Comparison of ENCODE assay signal across 13 cellular contexts in genomic region chr5:850511-851006, GRCh38. TPM values are rescaled to one million over a fixed set of nuclear protein-coding genes. Genes with fewer than 3 reads are reported as not detected.
DNase-seq lines count a peak whose midpoint lies in the region; ATAC-seq and TF ChIP-seq lines count a peak whose summit lies in the region.
"Had no signal": no experiment of that assay in that cellular context is flagged by ENCODE, and none has a peak within 500 bp of the region (broad histone marks: within the 10 kb centered on the region; RNA-seq: fewer than 3 reads in every experiment).

Gene ZDHHC11, minus strand, starts transcription at chr5:850986. Its CDS starts 384 bp downstream, at chr5:850602.

- H3K9me3 Mint-ChIP-seq in activated CD4-positive, alpha-beta T cell treated with anti-CD3 and anti-CD28 coated beads, Interleukin-2, amount 10 ng/mL, durations not matched to agents 24 days and 14 days, result no peaks in the 10 kb centered on the region
- H3K9me3 Mint-ChIP-seq in activated CD4-positive, alpha-beta T cell treated with anti-CD3 and anti-CD28 coated beads, Interleukin-2, amount 10 ng/mL, durations not matched to agents 7 days and 5 days, result no peaks in the 10 kb centered on the region
- H3K9me3 Mint-ChIP-seq in T-cell, result no peaks in the 10 kb centered on the region
- no peaks in the 10 kb centered on the region for H3K9me3 Mint-ChIP-seq in T-helper 2 cell treated with Interferon-gamma antibody and Interleukin-4, amounts not matched to agents 5 μg/mL and 100 μg/mL, for 36 hours

- no peak within 1 kb of the TSS for H3K27ac ChIP-seq in suprapubic skin

- H3K4me3 Mint-ChIP-seq in activated CD4-positive, alpha-beta T cell treated with anti-CD3 and anti-CD28 coated beads, Interleukin-2, amount 10 ng/mL, durations not matched to agents 24 days and 14 days, result no peak within 1 kb of the TSS
- no peak within 1 kb of the TSS for H3K4me3 Mint-ChIP-seq in activated CD4-positive, alpha-beta T cell treated with anti-CD3 and anti-CD28 coated beads, Interleukin-2, amount 10 ng/mL, durations not matched to agents 7 days and 5 days
- no peak within 1 kb of the TSS for H3K4me3 Mint-ChIP-seq in T-cell
- H3K4me3 Mint-ChIP-seq in T-helper 2 cell treated with Interferon-gamma antibody and Interleukin-4, amounts not matched to agents 5 μg/mL and 100 μg/mL, for 36 hours, result no peak within 1 kb of the TSS
- H3K4me3 Mint-ChIP-seq: B cell, immature natural killer cell had no signal

- WGBS in suprapubic skin, result 43% methylated on average over 11 of the region's 27 CpGs

- CTCF ChIA-PET in activated CD4-positive, alpha-beta T cell treated with anti-CD3 and anti-CD28 coated beads, Interleukin-2, amount 10 ng/mL, durations not matched to agents 7 days and 5 days (lab: Charles Lee), result no interaction called here
- CTCF ChIA-PET in T-cell (lab: Charles Lee), result no interaction called here

- peaks cover 5% of the 10 kb centered on the region for H3K4me1 Mint-ChIP-seq in activated CD4-positive, alpha-beta T cell treated with anti-CD3 and anti-CD28 coated beads, Interleukin-2, amount 10 ng/mL, durations not matched to agents 24 days and 14 days
- H3K4me1 Mint-ChIP-seq in activated CD4-positive, alpha-beta T cell treated with anti-CD3 and anti-CD28 coated beads, Interleukin-2, amount 10 ng/mL, durations not matched to agents 7 days and 5 days, result no peaks in the 10 kb centered on the region
- H3K4me1 Mint-ChIP-seq in T-cell, result peaks cover 4 to 7% (median 6%) of the 10 kb centered on the region in 3 donors
- no peaks in the 10 kb centered on the region for H3K4me1 Mint-ChIP-seq in T-helper 2 cell treated with Interferon-gamma antibody and Interleukin-4, amounts not matched to agents 5 μg/mL and 100 μg/mL, for 36 hours (ENCODE audit: low read depth)
- H3K4me1 Mint-ChIP-seq: immature natural killer cell had no signal

- no peak for TF ChIP-seq EP300 in suprapubic skin (IDR thresholded peaks at IDR 0.05)

- H3K27me3 Mint-ChIP-seq in activated CD4-positive, alpha-beta T cell treated with anti-CD3 and anti-CD28 coated beads, Interleukin-2, amount 10 ng/mL, durations not matched to agents 24 days and 14 days, result no peaks in the 10 kb centered on the region
- no peaks in the 10 kb centered on the region for H3K27me3 Mint-ChIP-seq in activated CD4-positive, alpha-beta T cell treated with anti-CD3 and anti-CD28 coated beads, Interleukin-2, amount 10 ng/mL, durations not matched to agents 7 days and 5 days
- peaks cover 6 to 13% of the 10 kb centered on the region in 2 donors for H3K27me3 Mint-ChIP-seq in T-cell
- no peaks in the 10 kb centered on the region for H3K27me3 Mint-ChIP-seq in T-helper 2 cell treated with Interferon-gamma antibody and Interleukin-4, amounts not matched to agents 5 μg/mL and 100 μg/mL, for 36 hours (ENCODE audit: low read depth)

- H3K27ac Mint-ChIP-seq in activated CD4-positive, alpha-beta T cell treated with anti-CD3 and anti-CD28 coated beads, Interleukin-2, amount 10 ng/mL, durations not matched to agents 24 days and 14 days, result no peak within 1 kb of the TSS
- no peak within 1 kb of the TSS for H3K27ac Mint-ChIP-seq in activated CD4-positive, alpha-beta T cell treated with anti-CD3 and anti-CD28 coated beads, Interleukin-2, amount 10 ng/mL, durations not matched to agents 7 days and 5 days
- H3K27ac Mint-ChIP-seq in T-cell, result peak within 1 kb of the TSS in 1 of 2 donors; percentile 5
- no peak within 1 kb of the TSS for H3K27ac Mint-ChIP-seq in T-helper 2 cell treated with Interferon-gamma antibody and Interleukin-4, amounts not matched to agents 5 μg/mL and 100 μg/mL, for 36 hours
- H3K27ac Mint-ChIP-seq: B cell had no signal

- H3K4me1 ChIP-seq in suprapubic skin, result peaks cover 20% of the 10 kb centered on the region

- TF ChIP-seq CTCF in suprapubic skin (IDR thresholded peaks at IDR 0.05), result no peak

- intact Hi-C loops in activated CD4-positive, alpha-beta T cell treated with anti-CD3 and anti-CD28 coated beads, Interleukin-2, amount 10 ng/mL, durations not matched to agents 24 days and 14 days (cut with micrococcal nuclease), result no loop called here

- peak within 1 kb of the TSS; percentile 27 for H3K4me3 ChIP-seq in suprapubic skin

- no peak for ATAC-seq in T-cell (replicated peaks in 1 of 4)
- ATAC-seq in HG03457 (IDR thresholded peaks at IDR 0.05; ENCODE audit: unreplicated experiment), result no peak

- TF ChIP-seq POLR2A in suprapubic skin (IDR thresholded peaks at IDR 0.05), result no peak

- H3K9me3 ChIP-seq in suprapubic skin, result no peaks in the 10 kb centered on the region

- DNase-seq in activated CD4-positive, alpha-beta T cell treated with anti-CD3 and anti-CD28 coated beads, Interleukin-2, amount 10 ng/mL, durations not matched to agents 24 days and 14 days, result no peak
- no peak for DNase-seq in activated CD4-positive, alpha-beta T cell treated with anti-CD3 and anti-CD28 coated beads, Interleukin-2, amount 10 ng/mL, durations not matched to agents 7 days and 5 days
- DNase-seq in T-cell, result no peak
- peak; percentile 75 for DNase-seq in left kidney (ENCODE audit: low read depth, low spot score)
- DNase-seq in suprapubic skin (ENCODE audit: low spot score in 2 of 2), result peak; percentile 56 to 79
- DNase-seq in stimulated activated CD4-positive, alpha-beta T cell treated with anti-CD3 and anti-CD28 coated beads, Interleukin-2, amount 100 ng/mL, for 24 hours, result no peak
- DNase-seq in T-helper 2 cell treated with Interferon-gamma antibody and Interleukin-4, amounts not matched to agents 5 μg/mL and 100 μg/mL, for 36 hours (ENCODE audit: low spot score), result no peak
- DNase-seq: activated CD4-positive, alpha-beta T cell treated with anti-CD3 and anti-CD28 coated beads for 4 hours; immature natural killer cell; NCI-H2107; stimulated activated CD4-positive, alpha-beta T cell treated with anti-CD3 and anti-CD28 coated beads, Interleukin-1b, Interleukin-23, amount 100 ng/mL, for 48 hours had no signal

- no peaks in the 10 kb centered on the region for H3K36me3 Mint-ChIP-seq in activated CD4-positive, alpha-beta T cell treated with anti-CD3 and anti-CD28 coated beads, Interleukin-2, amount 10 ng/mL, durations not matched to agents 24 days and 14 days (ENCODE audit: low read depth)
- no peaks in the 10 kb centered on the region for H3K36me3 Mint-ChIP-seq in activated CD4-positive, alpha-beta T cell treated with anti-CD3 and anti-CD28 coated beads, Interleukin-2, amount 10 ng/mL, durations not matched to agents 7 days and 5 days (ENCODE audit: low read depth)
- no peaks in the 10 kb centered on the region for H3K36me3 Mint-ChIP-seq in T-cell
- no peaks in the 10 kb centered on the region for H3K36me3 Mint-ChIP-seq in T-helper 2 cell treated with Interferon-gamma antibody and Interleukin-4, amounts not matched to agents 5 μg/mL and 100 μg/mL, for 36 hours (ENCODE audit: low read depth)
- H3K36me3 Mint-ChIP-seq: immature natural killer cell had no signal

- POLR2A ChIA-PET in activated CD4-positive, alpha-beta T cell treated with anti-CD3 and anti-CD28 coated beads, Interleukin-2, amount 10 ng/mL, durations not matched to agents 7 days and 5 days (lab: Charles Lee), result no interaction called here
- POLR2A ChIA-PET in T-cell (lab: Charles Lee), result no interaction called here

- peaks cover 49% of the 10 kb centered on the region for H3K27me3 ChIP-seq in suprapubic skin

- H3K36me3 ChIP-seq in suprapubic skin, result no peaks in the 10 kb centered on the region

RNA-seq across cellular contexts. Expression of gene ZDHHC11, which starts in this region (rescaled TPM):
- 13.6 and 14.3 TPM in 2 replicates for total RNA-seq in activated CD4-positive, alpha-beta T cell treated with anti-CD3 and anti-CD28 coated beads, Interleukin-2, amount 10 ng/mL, durations not matched to agents 24 days and 14 days
- total RNA-seq in activated CD4-positive, alpha-beta T cell treated with anti-CD3 and anti-CD28 coated beads, Interleukin-2, amount 10 ng/mL, durations not matched to agents 7 days and 5 days, result 1 to 10 TPM; 9.4 to 10.0 TPM
- 10 to 100 TPM in 3 of 5 donors, 1 to 10 TPM in 2; 6.5 to 38.0 (median 11.6) TPM for total RNA-seq in T-cell
- 10 to 100 TPM in 2 of 4 donors, 1 to 10 TPM in 2; 7.5 to 81.5 (median 22.6) TPM for total RNA-seq in suprapubic skin

Comparison
In these comparisons a context has a peak if more than half of its experiments do, and no peak if none do; other contexts are left out.
1. DNase-seq: peak in left kidney (single experiment) and suprapubic skin (2 of 2); none in activated CD4-positive, alpha-beta T cell treated with anti-CD3 and anti-CD28 coated beads, Interleukin-2, amount 10 ng/mL, durations not matched to agents 24 days and 14 days (single experiment), activated CD4-positive, alpha-beta T cell treated with anti-CD3 and anti-CD28 coated beads, Interleukin-2, amount 10 ng/mL, durations not matched to agents 7 days and 5 days (single experiment), T-cell (0 of 34), stimulated activated CD4-positive, alpha-beta T cell treated with anti-CD3 and anti-CD28 coated beads, Interleukin-2, amount 100 ng/mL, for 24 hours (0 of 2) and T-helper 2 cell treated with Interferon-gamma antibody and Interleukin-4, amounts not matched to agents 5 μg/mL and 100 μg/mL, for 36 hours (single experiment).